Comparison of ENCODE assay signal across 8 cellular contexts in the genomic region with DNA sequence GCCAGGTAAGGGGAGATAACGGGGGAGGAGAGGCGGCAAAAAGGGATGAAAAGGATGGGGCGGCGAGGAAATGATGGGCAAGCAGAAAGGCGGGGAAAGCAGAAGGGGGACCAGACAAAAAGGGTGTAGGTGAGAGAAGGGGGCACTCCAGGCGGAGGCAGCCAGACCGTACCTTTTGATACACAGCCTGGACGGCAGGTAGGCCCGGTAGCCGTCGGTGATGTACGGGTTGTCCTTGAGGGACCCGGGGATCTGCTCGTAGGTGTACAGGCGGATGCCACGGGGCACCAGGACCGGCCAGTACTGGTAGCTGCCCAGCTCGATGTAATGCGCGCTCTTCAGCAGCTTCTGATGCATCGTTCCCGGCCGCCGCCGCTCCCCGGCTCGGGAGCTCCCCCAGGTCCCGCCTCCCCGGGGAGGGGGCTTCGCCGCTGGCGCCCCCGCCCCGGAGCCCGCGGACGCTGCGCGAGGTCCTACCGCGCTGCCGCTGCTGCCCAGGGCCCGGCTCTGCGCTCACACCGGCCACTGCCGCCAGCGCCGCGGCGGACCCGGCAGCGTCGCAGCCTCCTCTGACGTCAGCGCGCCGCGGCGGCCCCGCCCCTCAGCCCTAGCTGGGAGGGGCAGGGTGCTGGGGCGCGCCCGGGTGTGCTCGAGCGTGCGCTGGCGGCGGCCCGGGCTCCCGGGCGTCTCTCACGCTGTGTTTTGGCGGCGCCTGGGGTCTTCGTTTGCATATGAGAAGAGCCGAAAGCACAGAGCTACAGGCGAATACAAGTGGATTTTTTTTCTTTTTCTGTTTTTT. TPM values are rescaled to one million over a fixed set of nuclear protein-coding genes. Genes with fewer than 3 reads are reported as not detected.
DNase-seq lines count a peak whose midpoint lies in the region; ATAC-seq and TF ChIP-seq lines count a peak whose summit lies in the region.

A gene with protein sequence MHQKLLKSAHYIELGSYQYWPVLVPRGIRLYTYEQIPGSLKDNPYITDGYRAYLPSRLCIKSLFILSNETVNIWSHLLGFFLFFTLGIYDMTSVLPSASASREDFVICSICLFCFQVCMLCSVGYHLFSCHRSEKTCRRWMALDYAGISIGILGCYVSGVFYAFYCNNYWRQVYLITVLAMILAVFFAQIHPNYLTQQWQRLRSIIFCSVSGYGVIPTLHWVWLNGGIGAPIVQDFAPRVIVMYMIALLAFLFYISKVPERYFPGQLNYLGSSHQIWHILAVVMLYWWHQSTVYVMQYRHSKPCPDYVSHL (minus strand): TSS at position 571 of the 799 bp plus-strand sequence. CDS start 214 bp downstream, at position 357.

- H3K4me1 Mint-ChIP-seq in endodermal cell, result peaks cover 27% of the 10 kb centered on the region

- peak within 1 kb of the TSS; percentile 62 for H3K9ac ChIP-seq in endodermal cell (ENCODE audit: extremely low read depth, low read length, poor library complexity, severe bottlenecking)

- peak within 1 kb of the TSS; percentile 84 for H3K4me3 Mint-ChIP-seq in endodermal cell

- H3K4me3 ChIP-seq in endodermal cell (ENCODE audit: low read length), result peak within 1 kb of the TSS; percentile 88
- peak within 1 kb of the TSS; percentile 74 for H3K4me3 ChIP-seq in mesodermal cell (ENCODE audit: extremely low read depth, insufficient read depth, low read length, poor library complexity, severe bottlenecking)

- H3K9me3 ChIP-seq in endodermal cell (ENCODE audit: control insufficient read depth, low read length), result no peaks in the 10 kb centered on the region
- H3K9me3 ChIP-seq in mesodermal cell (ENCODE audit: control insufficient read depth, low read length), result no peaks in the 10 kb centered on the region

- H3K9me3 Mint-ChIP-seq in endodermal cell, result no peaks in the 10 kb centered on the region

- peak within 1 kb of the TSS; percentile 77 for H3K27ac Mint-ChIP-seq in endodermal cell

- H3K27me3 Mint-ChIP-seq in endodermal cell (ENCODE audit: insufficient read depth), result peaks cover 19% of the 10 kb centered on the region

- H3K4me1 ChIP-seq in endodermal cell (ENCODE audit: control insufficient read depth, insufficient read depth, low read length), result no peaks in the 10 kb centered on the region
- H3K4me1 ChIP-seq in mesodermal cell (ENCODE audit: control insufficient read depth, insufficient read depth, low read length, poor library complexity, severe bottlenecking), result no peaks in the 10 kb centered on the region

- H3K36me3 Mint-ChIP-seq in endodermal cell (ENCODE audit: low read depth), result peaks cover 9% of the 10 kb centered on the region

- DNase-seq in COR-L47 (lab: John Stamatoyannopoulos, UW) (peak; percentile 84), HPDE6-E6E7 (ENCODE audit: extremely low spot score) (peak; percentile 84), NOMO-1 (lab: John Stamatoyannopoulos, UW; ENCODE audit: unreplicated experiment in 2 of 2) (peak; percentile 62 to 87), endodermal cell (peak; percentile 92)
- DNase-seq in activated CD8-positive, alpha-beta memory T cell treated with anti-CD3 and anti-CD28 coated beads for 48 hours (ENCODE audit: low read depth in 2 of 3, low spot score in 2 of 3), result peak; percentile 61 to 68 (median 67)
- peak; percentile 61 to 71 for DNase-seq in stimulated activated CD8-positive, alpha-beta memory T cell treated with anti-CD3 and anti-CD28 coated beads, Interleukin-15, amount 100 ng/mL, for 4 hours (ENCODE audit: low read depth in 2 of 2)

- peak; percentile 91 for ATAC-seq in GM19468 (IDR thresholded peaks at IDR 0.05; ENCODE audit: extremely low read depth, unreplicated experiment)

- H3K27me3 ChIP-seq in endodermal cell (ENCODE audit: control insufficient read depth, insufficient read depth, low read length, poor library complexity, severe bottlenecking), result no peaks in the 10 kb centered on the region

- TF ChIP-seq CTCF in endodermal cell (conservative IDR thresholded peaks at IDR 0.05), result no peak

- peaks cover 4% of the 10 kb centered on the region for H3K36me3 ChIP-seq in endodermal cell (ENCODE audit: control insufficient read depth, insufficient read depth, low read length)
- peaks cover 5% of the 10 kb centered on the region for H3K36me3 ChIP-seq in mesodermal cell (ENCODE audit: control insufficient read depth, insufficient read depth, low read length)

- H3K27ac ChIP-seq in endodermal cell (ENCODE audit: low read depth, low read length), result no peak within 1 kb of the TSS
- peak within 1 kb of the TSS; percentile 41 for H3K27ac ChIP-seq in mesodermal cell (ENCODE audit: low read depth, low read length, severe bottlenecking)

- 0 to 2% methylated on average over 23 to 77 of the region's 77 CpGs for WGBS in endodermal cell (ENCODE audit: insufficient coverage in 1 of 2, insufficient read length in 1 of 2), 2 experiments
- 0% methylated on average over 57 to 62 of the region's 77 CpGs for WGBS in mesodermal cell (ENCODE audit: insufficient coverage in 2 of 2), 2 experiments

RNA-seq across cellular contexts. Expression of the gene that starts here (rescaled TPM):
- 10 to 100 TPM; 31.2 to 37.3 TPM for total RNA-seq in endodermal cell
- 37.0 TPM for polyA plus RNA-seq in endodermal cell (2013, experiment 1 of 2)
- polyA plus RNA-seq in endodermal cell (2013, experiment 2 of 2), result 36.4 TPM
- 36.0 TPM for polyA plus RNA-seq in mesodermal cell (2013, experiment 1 of 2)
- 37.1 TPM for polyA plus RNA-seq in mesodermal cell (2013, experiment 2 of 2)
